1 cellular context compared by ENCODE assay signal in genomic region chr3:136861890-136862610, GRCh38.
A peak's percentile ranks its signal among the peaks of the same experiment; 100 is the strongest.
TF ChIP-seq lines count a peak whose summit lies in the region.

Gene NCK1, plus strand, starts transcription at chr3:136862208. Its CDS starts 65,794 bp downstream, at chr3:136928002.

TF ChIP-seq in HepG2, 621 proteins besides CTCF, POLR2A, EP300 and RAD21 (continued from another document and continues in another):
- no peak for TF ChIP-seq CSRNP2 (CRISPR knock-in tag; conservative IDR thresholded peaks at IDR 0.05; ENCODE audit: low read depth)
- peak; percentile 96 for TF ChIP-seq ZFY (CRISPR knock-in tag; IDR thresholded peaks at IDR 0.05)
- TF ChIP-seq KAT2B (IDR thresholded peaks at IDR 0.05; ENCODE audit: borderline replicate concordance, low read depth, low read length) = no peak
- TF ChIP-seq KDM3A (CRISPR knock-in tag; IDR thresholded peaks at IDR 0.05; ENCODE audit: low read depth) = no peak
- TF ChIP-seq ZBTB40 (IDR thresholded peaks at IDR 0.05) = no peak
- peak; percentile 88 for TF ChIP-seq ZBTB40 (CRISPR knock-in tag; IDR thresholded peaks at IDR 0.05)
- no peak for TF ChIP-seq AKNA (CRISPR knock-in tag; IDR thresholded peaks at IDR 0.05; ENCODE audit: borderline replicate concordance)
- no peak for TF ChIP-seq SP1 (IDR thresholded peaks at IDR 0.05)
- TF ChIP-seq SP1 (CRISPR knock-in tag; IDR thresholded peaks at IDR 0.05) = peak; percentile 41; the same call in 1 of the 2 replicates
- no peak for TF ChIP-seq GPN1 (CRISPR knock-in tag; IDR thresholded peaks at IDR 0.05; ENCODE audit: borderline replicate concordance)
- peak; percentile 94 for TF ChIP-seq KDM2A (CRISPR knock-in tag; IDR thresholded peaks at IDR 0.05; ENCODE audit: borderline replicate concordance, low read depth)
- peak; percentile 89 for TF ChIP-seq ZNF276 (CRISPR knock-in tag; IDR thresholded peaks at IDR 0.05; ENCODE audit: low read depth)
- no peak for TF ChIP-seq TRIM24 (CRISPR knock-in tag; IDR thresholded peaks at IDR 0.05)
- TF ChIP-seq CBX2 (IDR thresholded peaks at IDR 0.05; ENCODE audit: low read depth, low read length) = no peak
- TF ChIP-seq CBX2 (CRISPR knock-in tag; IDR thresholded peaks at IDR 0.05; ENCODE audit: low read depth) = 0 out of 2 replicates have a peak, but pooled peaks have one; percentile 50
- peak; percentile 15; the same call in 1 of the 2 replicates for TF ChIP-seq MLXIP (CRISPR knock-in tag; IDR thresholded peaks at IDR 0.05; ENCODE audit: borderline replicate concordance)
- 0 out of 2 replicates have a peak, but pooled peaks have one; percentile 5 for TF ChIP-seq HNRNPL (IDR thresholded peaks at IDR 0.05; ENCODE audit: low read depth, low read length)
- no peak for TF ChIP-seq ZNF839 (CRISPR knock-in tag; IDR thresholded peaks at IDR 0.05; ENCODE audit: borderline replicate concordance)
- peak; percentile 74; the same call in 1 of the 2 replicates for TF ChIP-seq SAFB2 (CRISPR knock-in tag; IDR thresholded peaks at IDR 0.05; ENCODE audit: borderline replicate concordance, low read depth)
- TF ChIP-seq SALL1 (CRISPR knock-in tag; IDR thresholded peaks at IDR 0.05) = peak; percentile 85; the same call in 1 of the 2 replicates
- TF ChIP-seq BORCS8-MEF2B (CRISPR knock-in tag; IDR thresholded peaks at IDR 0.05) = peak; percentile 93
- no peak for TF ChIP-seq DDIT3 (CRISPR knock-in tag; IDR thresholded peaks at IDR 0.05)
- TF ChIP-seq ISL2 (CRISPR knock-in tag; IDR thresholded peaks at IDR 0.05) = peak; percentile 69
- 0 out of 2 replicates have a peak, but pooled peaks have one; percentile 17 for TF ChIP-seq NFATC3 (CRISPR knock-in tag; IDR thresholded peaks at IDR 0.05)
- TF ChIP-seq ZBTB20 (CRISPR knock-in tag; IDR thresholded peaks at IDR 0.05; ENCODE audit: borderline replicate concordance, low read depth) = peak; percentile 66; the same call in 1 of the 2 replicates
- no peak for TF ChIP-seq U2AF1 (optimal IDR thresholded peaks at IDR 0.05; ENCODE audit: low read depth, low read length)
- 0 out of 2 replicates have a peak, but pooled peaks have one; percentile 27 for TF ChIP-seq SMYD3 (CRISPR knock-in tag; IDR thresholded peaks at IDR 0.05)
- TF ChIP-seq REXO4 (CRISPR knock-in tag; IDR thresholded peaks at IDR 0.05; ENCODE audit: borderline replicate concordance) = no peak
- TF ChIP-seq NFYB (CRISPR knock-in tag; IDR thresholded peaks at IDR 0.05) = peak; percentile 91
- TF ChIP-seq GFI1 (CRISPR knock-in tag; IDR thresholded peaks at IDR 0.05; ENCODE audit: borderline replicate concordance) = peak; percentile 74; the same call in 1 of the 2 replicates
- no peak for TF ChIP-seq ZNF337 (CRISPR knock-in tag; IDR thresholded peaks at IDR 0.05; ENCODE audit: borderline replicate concordance, low read depth)
- TF ChIP-seq GLMP (CRISPR knock-in tag; IDR thresholded peaks at IDR 0.05; ENCODE audit: borderline replicate concordance) = no peak
- TF ChIP-seq MYPOP (CRISPR knock-in tag; IDR thresholded peaks at IDR 0.05) = peak; percentile 95
- TF ChIP-seq TP53 (CRISPR knock-in tag; conservative IDR thresholded peaks at IDR 0.05) = no peak
- TF ChIP-seq JUND (CRISPR knock-in tag; IDR thresholded peaks at IDR 0.05) = no peak
- TF ChIP-seq HDAC1 (CRISPR knock-in tag; IDR thresholded peaks at IDR 0.05) = peak; percentile 91
